In the genomic region with DNA sequence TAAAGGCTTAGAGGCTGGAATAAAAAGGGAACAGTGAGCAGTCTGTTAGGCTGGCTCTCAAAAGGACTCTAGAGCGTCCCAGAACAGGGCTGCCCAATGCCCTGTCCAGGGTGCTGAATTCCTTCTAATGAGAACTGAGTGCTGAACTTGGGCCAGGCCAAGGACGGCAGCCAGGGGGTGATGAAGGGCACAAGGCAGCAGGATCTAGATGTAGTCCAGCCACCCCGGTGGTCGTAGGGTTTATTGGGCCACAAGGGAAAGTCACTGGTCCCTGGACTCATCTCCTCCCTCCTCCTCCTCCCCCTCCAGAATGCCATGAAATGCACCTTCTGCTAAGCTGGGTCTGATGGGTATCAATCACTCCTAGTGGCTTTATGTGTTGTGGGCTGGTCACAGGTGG, we compare ENCODE assay signal across 1 cellular context.
TF ChIP-seq lines count a peak whose summit lies in the region.

No MANE protein-coding gene starts in this region.

TF ChIP-seq in IMR-90, 13 proteins besides CTCF, POLR2A, EP300 and RAD21 (continued from another document):
- TF ChIP-seq BHLHE40 (IDR thresholded peaks at IDR 0.05; ENCODE audit: low read depth, low read length), result no peak
